In genomic region chr10:95454356-95454755, GRCh38 we compare ENCODE assay signal across 28 cellular contexts.
"Had no signal": no experiment of that assay in that cellular context is flagged by ENCODE, and none has a peak within 500 bp of the region (broad histone marks: within the 10 kb centered on the region; RNA-seq: fewer than 3 reads in every experiment).

No MANE protein-coding gene starts in this region.

- H3K27ac Mint-ChIP-seq: activated CD8-positive, alpha-beta T cell treated with anti-CD3 and anti-CD28 coated beads for 36 hours; activated naive CD4-positive, alpha-beta T cell treated with anti-CD3 and anti-CD28 coated beads, Interleukin-2, amount 10 ng/mL, durations not matched to agents 7 days and 5 days; activated naive CD8-positive, alpha-beta T cell treated with anti-CD3 and anti-CD28 coated beads for 36 hours; activated T-cell treated with anti-CD3 and anti-CD28 coated beads, Interleukin-2, amount 50 U/mL, for 72 hours; activated T-helper 2 cell treated with anti-CD3 and anti-CD28 coated beads, Interferon-gamma antibody, Interleukin-2, Interleukin-4, amounts not matched to agents 10 μg/mL and 5 μg/mL and 100 μg/mL, durations not matched to agents 14 hours and 24 hours and 36 hours had no signal

- H3K9ac ChIP-seq: SK-N-SH had no signal

- H3K36me3 Mint-ChIP-seq: activated naive CD4-positive, alpha-beta T cell treated with anti-CD3 and anti-CD28 coated beads, Interleukin-2, amount 10 ng/mL, durations not matched to agents 7 days and 5 days; activated naive CD8-positive, alpha-beta T cell treated with anti-CD3 and anti-CD28 coated beads for 36 hours had no signal

- H3K4me2 ChIP-seq: SK-N-SH had no signal

- H3K9me3 ChIP-seq: body of pancreas, MG63, SJCRH30, SK-N-SH had no signal

- H3K4me1 Mint-ChIP-seq: activated naive CD4-positive, alpha-beta T cell treated with anti-CD3 and anti-CD28 coated beads, Interleukin-2, amount 10 ng/mL, durations not matched to agents 7 days and 5 days; activated naive CD8-positive, alpha-beta T cell treated with anti-CD3 and anti-CD28 coated beads for 36 hours had no signal

- H3K27me3 ChIP-seq: body of pancreas, SJCRH30 had no signal

- H3K27ac ChIP-seq: body of pancreas, SJCRH30, VCaP had no signal

- DNase-seq: activated CD4-positive, alpha-beta T cell treated with anti-CD3 and anti-CD28 coated beads for 4 hours; activated CD8-positive, alpha-beta memory T cell treated with anti-CD3 and anti-CD28 coated beads, Interleukin-2, amount 50 U/mL, for 4 hours; activated CD8-positive, alpha-beta T cell treated with anti-CD3 and anti-CD28 coated beads for 36 hours; activated gamma-delta T cell treated with Interleukin-2 at 50 U/mL for 16 hours; activated naive CD4-positive, alpha-beta T cell treated with anti-CD3 and anti-CD28 coated beads, Interleukin-2, amount 10 ng/mL, durations not matched to agents 7 days and 5 days; activated naive CD8-positive, alpha-beta T cell treated with anti-CD3 and anti-CD28 coated beads for 36 hours; activated T-cell treated with anti-CD3 and anti-CD28 coated beads, Interleukin-2, amount 50 U/mL, for 72 hours; body of pancreas; MG63; MV-4-11; NCI-H1092 treated with DMSO at 0.1 percent for 48 hours; NCI-H1417 treated with DMSO at 0.1 percent for 48 hours; NCI-H1694; NCI-H2029; NCI-H2107; NCI-H2171 treated with DMSO at 0.1 percent for 48 hours; NCI-H226; NCI-H69; NK-92 treated with Interleukin-12 subunit alpha and Interleukin-12 subunit beta, amount 100 ng/mL, for 24 hours; OCI-M1; RPMI8226; SJCRH30; SK-N-SH; T-helper 1 cell had no signal

- H3K4me3 ChIP-seq: body of pancreas, MG63, SJCRH30 had no signal

- H3K9me2 ChIP-seq: SK-N-SH had no signal

- H3K9me3 Mint-ChIP-seq: activated CD8-positive, alpha-beta T cell treated with anti-CD3 and anti-CD28 coated beads for 36 hours; activated naive CD4-positive, alpha-beta T cell treated with anti-CD3 and anti-CD28 coated beads, Interleukin-2, amount 10 ng/mL, durations not matched to agents 7 days and 5 days; activated naive CD8-positive, alpha-beta T cell treated with anti-CD3 and anti-CD28 coated beads for 36 hours; activated T-cell treated with anti-CD3 and anti-CD28 coated beads, Interleukin-2, amount 50 U/mL, for 72 hours; activated T-helper 2 cell treated with anti-CD3 and anti-CD28 coated beads, Interferon-gamma antibody, Interleukin-2, Interleukin-4, amounts not matched to agents 10 μg/mL and 5 μg/mL and 100 μg/mL, durations not matched to agents 14 hours and 24 hours and 36 hours had no signal

- ATAC-seq: activated CD8-positive, alpha-beta T cell treated with anti-CD3 and anti-CD28 coated beads for 36 hours; activated T-cell treated with anti-CD3 and anti-CD28 coated beads, Interleukin-2, amount 50 U/mL, for 72 hours; body of pancreas; Panc1; Right ventricle myocardium inferior had no signal

- H3K4me3 Mint-ChIP-seq: activated CD8-positive, alpha-beta T cell treated with anti-CD3 and anti-CD28 coated beads for 36 hours; activated naive CD4-positive, alpha-beta T cell treated with anti-CD3 and anti-CD28 coated beads, Interleukin-2, amount 10 ng/mL, durations not matched to agents 7 days and 5 days; activated naive CD8-positive, alpha-beta T cell treated with anti-CD3 and anti-CD28 coated beads for 36 hours; activated T-cell treated with anti-CD3 and anti-CD28 coated beads, Interleukin-2, amount 50 U/mL, for 72 hours had no signal

- H3K36me3 ChIP-seq: MG63, SJCRH30 had no signal
